Comparison of ENCODE assay signal across 9 cellular contexts in the genomic region with DNA sequence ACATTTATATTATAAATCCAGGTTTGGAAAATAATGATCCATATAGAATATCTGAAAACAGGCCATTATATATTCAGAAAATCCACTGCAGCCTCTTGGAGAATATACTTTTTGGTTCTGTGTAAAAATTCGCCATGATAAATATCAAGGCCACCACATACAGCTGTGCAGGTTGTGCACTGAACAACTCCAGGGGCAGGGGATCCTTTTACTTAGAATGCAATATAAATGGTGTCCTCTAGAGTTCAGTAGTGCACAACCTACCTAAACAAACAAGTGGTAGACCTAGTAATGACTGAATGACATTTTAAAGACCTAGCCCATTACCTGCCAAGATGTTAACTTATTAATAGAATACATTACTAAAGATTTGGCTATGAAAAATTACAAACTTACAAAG. TPM values are rescaled to one million over a fixed set of nuclear protein-coding genes. Genes with fewer than 3 reads are reported as not detected.
DNase-seq lines count a peak whose midpoint lies in the region; ATAC-seq, FAIRE-seq and TF ChIP-seq lines count a peak whose summit lies in the region.
"Had no signal": no experiment of that assay in that cellular context is flagged by ENCODE, and none has a peak within 500 bp of the region (broad histone marks: within the 10 kb centered on the region; RNA-seq: fewer than 3 reads in every experiment).

No MANE protein-coding gene starts in this region.

- H3K27ac ChIP-seq in C4-2B (no peak overlapping the region), H1 (ENCODE audit: low read depth, low read length) (no peak overlapping the region)
- H3K27ac ChIP-seq: lower lobe of right lung had no signal

- no peak for FAIRE-seq in H1 (lab: Jason Lieb, UNC)

- H2BK20ac ChIP-seq in H1 (ENCODE audit: low read length) = no peak overlapping the region

- H2AFZ ChIP-seq in H1 (ENCODE audit: low read length) = no peak overlapping the region

- no peak overlapping the region for H3K4ac ChIP-seq in H1 (replicated peaks; ENCODE audit: insufficient read length, low read depth, low read length)

- H2BK5ac ChIP-seq in H1 (ENCODE audit: low read depth, low read length) = no peak overlapping the region

- no peak overlapping the region for H3K18ac ChIP-seq in H1 (ENCODE audit: extremely low read depth, low read length)

- peaks cover 5% of the 10 kb centered on the region for H3K27me3 Mint-ChIP-seq in nephron progenitor cell (ENCODE audit: low read depth, poor library complexity)

- WGBS in H1 (ENCODE audit: extremely low coverage in 1 of 2, insufficient coverage in 1 of 2, insufficient read length in 1 of 2, insufficient replicate concordance in 2 of 2, low coverage in 1 of 2, low lambda C conversion rate in 2 of 2, missing lambda C conversion rate in 1 of 2), 2 experiments = 79% methylated on average over 1 of the region's 1 CpG; no CpG with 5 or more reads in 1 of the 2 experiments

- no peak overlapping the region for H2BK120ac ChIP-seq in H1 (replicated peaks; ENCODE audit: low read depth, low read length)

- no peak overlapping the region for H4K91ac ChIP-seq in H1 (replicated peaks; ENCODE audit: insufficient read length, low read length)

- H3K56ac ChIP-seq in H1 (replicated peaks; ENCODE audit: insufficient read length, low read depth, low read length) = no peak overlapping the region

- H2BK12ac ChIP-seq in H1 (ENCODE audit: low read depth, low read length) = no peak overlapping the region

- no peak overlapping the region for H3K27ac Mint-ChIP-seq in nephron progenitor cell

- H3K4me3 ChIP-seq in H1 (ENCODE audit: extremely low read depth in 1 of 4, insufficient read depth in 2 of 4, low read depth in 3 of 4, low read length in 4 of 4) = no peak overlapping the region
- H3K4me3 ChIP-seq: lower lobe of right lung had no signal

- no peak overlapping the region for H3K4me3 Mint-ChIP-seq in nephron progenitor cell

- H3K9me3 Mint-ChIP-seq in nephron progenitor cell = peaks cover 7% of the 10 kb centered on the region

- H3K27me3 ChIP-seq in H1 (replicated peaks in 1 of 4; ENCODE audit: control insufficient read depth in 3 of 4, extremely low read depth in 1 of 4, insufficient read depth in 3 of 4, low read length in 3 of 4) = no peaks in the 10 kb centered on the region

- H2AK5ac ChIP-seq in H1 (ENCODE audit: low read depth, low read length) = no peak overlapping the region

- TF ChIP-seq RAD21 in H1 (IDR thresholded peaks at IDR 0.05 in 1 of 2, conservative IDR thresholded peaks at IDR 0.05 in 1 of 2; ENCODE audit: low read depth in 2 of 2, low read length in 2 of 2) = peak; percentile 72 to 76

- CTCF ChIA-PET in H1 (lab: Charles Lee; ENCODE audit: partially characterized antibody) = interaction anchor here (0.7 to 3.3 kb wide), 9 partner anchors 13 to 612 kb away, joined by 3 to 35 read pairs (median 4); no protein-coding TSS in a partner anchor

- H3K4me1 ChIP-seq in H1 (replicated peaks in 1 of 4; ENCODE audit: control insufficient read depth in 3 of 4, insufficient read depth in 4 of 4, low read length in 3 of 4) = no peaks in the 10 kb centered on the region
- H3K4me1 ChIP-seq: lower lobe of right lung had no signal

- TF ChIP-seq POLR2A in H1 (IDR thresholded peaks at IDR 0.05; ENCODE audit: control extremely low read depth in 1 of 2, low read depth in 2 of 2, low read length in 2 of 2) = no peak

- no peak overlapping the region for H2BK15ac ChIP-seq in H1 (ENCODE audit: low read length)

- no peaks in the 10 kb centered on the region for H3K36me3 ChIP-seq in H1 (ENCODE audit: control insufficient read depth in 2 of 4, insufficient read depth in 4 of 4, low read length in 3 of 4)
- H3K36me3 ChIP-seq: lower lobe of right lung had no signal

- H3K9me3 ChIP-seq in H1 (ENCODE audit: insufficient read depth in 2 of 2, low read depth in 1 of 2, low read length in 1 of 2) = no peaks in the 10 kb centered on the region
- H3K9me3 ChIP-seq: lower lobe of right lung had no signal

- no peaks in the 10 kb centered on the region for H3K36me3 Mint-ChIP-seq in nephron progenitor cell (ENCODE audit: low read depth)

- TF ChIP-seq CTCF in C4-2B (conservative IDR thresholded peaks at IDR 0.05) = peak; percentile 64
- TF ChIP-seq CTCF in LNCAP (IDR thresholded peaks at IDR 0.05) = peak; percentile 35; the same call in 1 of the 2 replicates
- peak in 2 of 3 experiments; percentile 35 to 46; a peak in 3 of 4 replicates for TF ChIP-seq CTCF in H1 (IDR thresholded peaks at IDR 0.05; ENCODE audit: control extremely low read depth in 1 of 3, insufficient read depth in 1 of 3, low read depth in 1 of 3, low read length in 3 of 3)
- TF ChIP-seq CTCF in nephron progenitor cell (IDR thresholded peaks at IDR 0.05) = no peak

- H4K5ac ChIP-seq in H1 (ENCODE audit: insufficient read length, low read depth, low read length) = no peak overlapping the region

- no peak overlapping the region for H3K9ac ChIP-seq in H1 (replicated peaks in 1 of 4; ENCODE audit: extremely low read depth in 1 of 4, low read depth in 3 of 4, low read length in 3 of 4)

- no peak overlapping the region for H4K8ac ChIP-seq in H1 (ENCODE audit: extremely low read depth, insufficient read depth, low read length)

- no peak overlapping the region for H3K23ac ChIP-seq in H1 (ENCODE audit: insufficient read length)

- H3K4me2 ChIP-seq in H1 (ENCODE audit: insufficient read depth in 1 of 2, low read depth in 2 of 2, low read length in 2 of 2) = no peak overlapping the region

- H3K4me1 Mint-ChIP-seq in nephron progenitor cell = no peaks in the 10 kb centered on the region

- DNase-seq in H1 (ENCODE audit: low read depth in 1 of 2, low spot score in 2 of 2) (no peak), cerebellum (ENCODE audit: low spot score) (no peak), nephron progenitor cell (no peak), NCI-H345 treated with DMSO at 0.1 percent for 48 hours (lab: John Stamatoyannopoulos, UW; ENCODE audit: unreplicated experiment) (no peak)
- DNase-seq: lower lobe of right lung had no signal

- no peaks in the 10 kb centered on the region for H3K79me2 ChIP-seq in H1 (ENCODE audit: control insufficient read depth in 1 of 2, insufficient read depth in 2 of 2, low read length in 2 of 2)

- no peaks in the 10 kb centered on the region for H4K20me1 ChIP-seq in H1 (replicated peaks in 1 of 2; ENCODE audit: control insufficient read depth in 1 of 2, insufficient read depth in 2 of 2, low read length in 2 of 2)

- H3K79me1 ChIP-seq in H1 (ENCODE audit: low read depth, low read length) = no peaks in the 10 kb centered on the region

- H3K14ac ChIP-seq in H1 (ENCODE audit: insufficient read length) = no peak overlapping the region

- H3K23me2 ChIP-seq in H1 (ENCODE audit: low read depth, low read length) = no peaks in the 10 kb centered on the region

- no peak for TF ChIP-seq EP300 in H1 (IDR thresholded peaks at IDR 0.05; ENCODE audit: borderline replicate concordance in 1 of 2, low read depth in 2 of 2, low read length in 2 of 2)

- POLR2A ChIA-PET in H1 (lab: Charles Lee; ENCODE audit: partially characterized antibody) = no interaction called here

- peak; percentile 55 for ATAC-seq in GM19463 (IDR thresholded peaks at IDR 0.05; ENCODE audit: unreplicated experiment)
- no peak for ATAC-seq in HG03025 (IDR thresholded peaks at IDR 0.05; ENCODE audit: low FRiP score, unreplicated experiment)
- ATAC-seq: lower lobe of right lung had no signal

TF ChIP-seq in H1, 55 proteins besides CTCF, POLR2A, EP300 and RAD21:
- TF ChIP-seq POLR2AphosphoS5 (IDR thresholded peaks at IDR 0.05; ENCODE audit: low read depth, low read length) = no peak
- peak; percentile 71; the same call in 1 of the 2 replicates for TF ChIP-seq KDM1A (IDR thresholded peaks at IDR 0.05; ENCODE audit: borderline replicate concordance, low read length)

RNA-seq across cellular contexts. Expression of gene MOGAT1, which starts 22.4 kb away (rescaled TPM):
- 0.31 and 0.67 TPM in 2 replicates for total RNA-seq in H1 (2021; fragmentation: NEBNext Ultra II Directional; extraction: Animal tissue kit (Norgen Biotek cat#: 25700))
- polyA plus RNA-seq in H1 (2011; rRNA removed) = 0.11 TPM in 2 replicates
- polyA plus RNA-seq in H1 (2011; cell fraction: cytosol; rRNA removed) = 0.25 TPM
- polyA plus RNA-seq in H1 (2011; cell fraction: nucleus; rRNA removed) = not detected
- 0.29 to 0.60 TPM (median 0.33 TPM) in 4 replicates for polyA plus RNA-seq in H1 (2012, experiment 1 of 2)
- polyA plus RNA-seq in H1 (2012, experiment 2 of 2) = not detected
- polyA plus RNA-seq in H1 (2013, experiment 1 of 2) = 0.39 TPM
- 0.59 TPM for polyA plus RNA-seq in H1 (2013, experiment 2 of 2)
- polyA minus RNA-seq in H1 (2011; rRNA and poly(A)+ RNA removed) = 0.34 and 0.35 TPM in 2 replicates
- not detected for polyA minus RNA-seq in H1 (2011; cell fraction: cytosol; rRNA and poly(A)+ RNA removed)
- polyA minus RNA-seq in H1 (2011; cell fraction: nucleus; rRNA and poly(A)+ RNA removed) = 1.5 TPM
- not detected for total RNA-seq in cerebellum

RNA-seq across cellular contexts. Expression of gene FARSB, which starts 37.9 kb away (rescaled TPM):
- 36.1 and 37.9 TPM in 2 replicates for total RNA-seq in H1 (2021; fragmentation: NEBNext Ultra II Directional; extraction: Animal tissue kit (Norgen Biotek cat#: 25700))
- polyA plus RNA-seq in H1 (2011; rRNA removed) = 13.1 and 21.0 TPM in 2 replicates
- 24.8 TPM for polyA plus RNA-seq in H1 (2011; cell fraction: cytosol; rRNA removed)
- 12.1 TPM for polyA plus RNA-seq in H1 (2011; cell fraction: nucleus; rRNA removed)
- polyA plus RNA-seq in H1 (2012, experiment 1 of 2) = 28.5 to 43.7 TPM (median 29.0 TPM) in 4 replicates
- 5.3 TPM for polyA plus RNA-seq in H1 (2012, experiment 2 of 2)
- 40.4 TPM for polyA plus RNA-seq in H1 (2013, experiment 1 of 2)
- 41.2 TPM for polyA plus RNA-seq in H1 (2013, experiment 2 of 2)
- polyA minus RNA-seq in H1 (2011; rRNA and poly(A)+ RNA removed) = 26.8 and 38.4 TPM in 2 replicates
- 13.0 TPM for polyA minus RNA-seq in H1 (2011; cell fraction: cytosol; rRNA and poly(A)+ RNA removed)
- polyA minus RNA-seq in H1 (2011; cell fraction: nucleus; rRNA and poly(A)+ RNA removed) = 27.1 TPM
- total RNA-seq in cerebellum = 23.3 TPM
